ENCODE assay signal across 16 cellular contexts in genomic region chr4:172995161-172995560, GRCh38.
"Had no signal": no experiment of that assay in that cellular context is flagged by ENCODE, and none has a peak within 500 bp of the region (broad histone marks: within the 10 kb centered on the region; RNA-seq: fewer than 3 reads in every experiment).

No MANE protein-coding gene starts in this region.

- H3K9me3 Mint-ChIP-seq: activated B cell treated with CpG ODN at 0.5 μM for 24 hours; activated CD4-positive, alpha-beta T cell treated with anti-CD3 and anti-CD28 coated beads, Interleukin-2, amount 10 ng/mL, durations not matched to agents 7 days and 5 days; activated naive CD4-positive, alpha-beta T cell treated with anti-CD3 and anti-CD28 coated beads for 36 hours; activated T-helper 17 cell treated with anti-CD3 and anti-CD28 coated beads, Interleukin-2, amount 50 U/mL, for 72 hours; endodermal cell; nephron; stimulated activated naive CD8-positive, alpha-beta T cell treated with anti-CD3 and anti-CD28 coated beads, Interleukin-15, Interleukin-2, amounts not matched to agents 100 ng/mL and 50 ng/mL, for 24 hours; T-helper 1 cell treated with Interleukin-12 subunit alpha and Interleukin-12 subunit beta and Interleukin-4 antibody, amounts not matched to agents 30 μg/mL and 1 μg/mL, for 36 hours had no signal

- H3K9me3 ChIP-seq: esophagus squamous epithelium, gastroesophageal sphincter, testis had no signal

- H3K4me3 ChIP-seq: esophagus squamous epithelium, gastroesophageal sphincter, testis had no signal

- H3K4me3 Mint-ChIP-seq: activated B cell treated with CpG ODN at 0.5 μM for 24 hours; activated CD4-positive, alpha-beta T cell treated with anti-CD3 and anti-CD28 coated beads, Interleukin-2, amount 10 ng/mL, durations not matched to agents 7 days and 5 days; activated naive CD4-positive, alpha-beta T cell treated with anti-CD3 and anti-CD28 coated beads for 36 hours; activated T-helper 17 cell treated with anti-CD3 and anti-CD28 coated beads, Interleukin-2, amount 50 U/mL, for 72 hours; endodermal cell; nephron; stimulated activated naive CD8-positive, alpha-beta T cell treated with anti-CD3 and anti-CD28 coated beads, Interleukin-15, Interleukin-2, amounts not matched to agents 100 ng/mL and 50 ng/mL, for 24 hours; T-helper 1 cell treated with Interleukin-12 subunit alpha and Interleukin-12 subunit beta and Interleukin-4 antibody, amounts not matched to agents 30 μg/mL and 1 μg/mL, for 36 hours had no signal

- H3K27ac ChIP-seq: gastroesophageal sphincter, testis had no signal

- DNase-seq: activated B cell treated with CpG ODN at 0.5 μM for 24 hours; activated CD4-positive, alpha-beta T cell treated with anti-CD3 and anti-CD28 coated beads, Interleukin-2, amount 10 ng/mL, durations not matched to agents 7 days and 5 days; activated CD8-positive, alpha-beta memory T cell treated with anti-CD3 and anti-CD28 coated beads for 24 hours; activated naive CD4-positive, alpha-beta T cell treated with anti-CD3 and anti-CD28 coated beads for 36 hours; cerebellar nuclear complex; endodermal cell; esophagus squamous epithelium; SHP77 treated with DMSO at 0.1 percent for 48 hours; stimulated activated CD4-positive, alpha-beta T cell treated with anti-CD3 and anti-CD28 coated beads, Interleukin-15, amount 100 ng/mL, for 24 hours; stimulated activated CD4-positive, alpha-beta T cell treated with anti-CD3 and anti-CD28 coated beads, Interleukin-4, amount 100 ng/mL, for 24 hours; testis had no signal

- H3K4me1 ChIP-seq: gastroesophageal sphincter, testis had no signal

- H3K27me3 Mint-ChIP-seq: stimulated activated naive CD8-positive, alpha-beta T cell treated with anti-CD3 and anti-CD28 coated beads, Interleukin-15, Interleukin-2, amounts not matched to agents 100 ng/mL and 50 ng/mL, for 24 hours had no signal

- H3K27ac Mint-ChIP-seq: activated B cell treated with CpG ODN at 0.5 μM for 24 hours; activated CD4-positive, alpha-beta T cell treated with anti-CD3 and anti-CD28 coated beads, Interleukin-2, amount 10 ng/mL, durations not matched to agents 7 days and 5 days; activated naive CD4-positive, alpha-beta T cell treated with anti-CD3 and anti-CD28 coated beads for 36 hours; activated T-helper 17 cell treated with anti-CD3 and anti-CD28 coated beads, Interleukin-2, amount 50 U/mL, for 72 hours; endodermal cell; nephron; stimulated activated naive CD8-positive, alpha-beta T cell treated with anti-CD3 and anti-CD28 coated beads, Interleukin-15, Interleukin-2, amounts not matched to agents 100 ng/mL and 50 ng/mL, for 24 hours; T-helper 1 cell treated with Interleukin-12 subunit alpha and Interleukin-12 subunit beta and Interleukin-4 antibody, amounts not matched to agents 30 μg/mL and 1 μg/mL, for 36 hours had no signal

- H3K27me3 ChIP-seq: esophagus squamous epithelium, gastroesophageal sphincter, testis had no signal

- H3K36me3 ChIP-seq: esophagus squamous epithelium, gastroesophageal sphincter had no signal

- ATAC-seq: activated T-helper 17 cell treated with anti-CD3 and anti-CD28 coated beads, Interleukin-2, amount 50 U/mL, for 72 hours; gastroesophageal sphincter had no signal

- H3K4me1 Mint-ChIP-seq: activated B cell treated with CpG ODN at 0.5 μM for 24 hours; activated CD4-positive, alpha-beta T cell treated with anti-CD3 and anti-CD28 coated beads, Interleukin-2, amount 10 ng/mL, durations not matched to agents 7 days and 5 days; activated T-helper 17 cell treated with anti-CD3 and anti-CD28 coated beads, Interleukin-2, amount 50 U/mL, for 72 hours had no signal
